9 cellular contexts compared by ENCODE assay signal in genomic region chr10:35339946-35340345, GRCh38. TPM values are rescaled to one million over a fixed set of nuclear protein-coding genes. Genes with fewer than 3 reads are reported as not detected.
DNase-seq lines count a peak whose midpoint lies in the region; ATAC-seq, FAIRE-seq and TF ChIP-seq lines count a peak whose summit lies in the region.
"Had no signal": no experiment of that assay in that cellular context is flagged by ENCODE, and none has a peak within 500 bp of the region (broad histone marks: within the 10 kb centered on the region; RNA-seq: fewer than 3 reads in every experiment).

No MANE protein-coding gene starts in this region.

- H3K27me3 Mint-ChIP-seq in activated naive CD8-positive, alpha-beta T cell, result no peaks in the 10 kb centered on the region

- no peaks in the 10 kb centered on the region for H3K9me3 Mint-ChIP-seq in activated naive CD8-positive, alpha-beta T cell (ENCODE audit: low read depth)

- H3K36me3 ChIP-seq in DND-41 (ENCODE audit: insufficient read depth, low read length) (peaks cover 9% of the 10 kb centered on the region), small intestine (ENCODE audit: control insufficient read depth in 2 of 2, insufficient read depth in 2 of 2, low read length in 2 of 2) (no peaks in the 10 kb centered on the region)
- H3K36me3 ChIP-seq: Peyer's patch had no signal

- ATAC-seq in DND-41 (ENCODE audit: insufficient read depth, low read depth) (no peak), GM19452 (IDR thresholded peaks at IDR 0.05; ENCODE audit: unreplicated experiment) (peak; percentile 43), HG03139 (IDR thresholded peaks at IDR 0.05; ENCODE audit: unreplicated experiment) (peak; percentile 34), sciatic nerve (no peak)

- H4K20me1 ChIP-seq in DND-41 (ENCODE audit: insufficient read depth, low read length), result peaks cover 53% of the 10 kb centered on the region

- no peak overlapping the region for H3K27ac ChIP-seq in DND-41 (ENCODE audit: low read length)
- no peak overlapping the region for H3K27ac ChIP-seq in small intestine (ENCODE audit: low read depth in 1 of 2, low read length in 1 of 2)
- H3K27ac ChIP-seq: Peyer's patch had no signal

- intact Hi-C loops in sciatic nerve (cut with DNase I), result no loop called here

- H3K9me3 ChIP-seq in DND-41 (ENCODE audit: insufficient read depth, low read length, severe bottlenecking) (no peaks in the 10 kb centered on the region), small intestine (ENCODE audit: control insufficient read depth, low read depth) (no peaks in the 10 kb centered on the region)
- H3K9me3 ChIP-seq: Peyer's patch had no signal

- WGBS in small intestine, 3 donors, result 64 to 82% (median 67%) methylated on average over 2 of the region's 2 CpGs

- H3K4me1 Mint-ChIP-seq in activated naive CD8-positive, alpha-beta T cell (ENCODE audit: low read depth), result peaks cover 72% of the 10 kb centered on the region

- no peak for TF ChIP-seq CTCF in DND-41 (IDR thresholded peaks at IDR 0.05; ENCODE audit: borderline replicate concordance, extremely low read depth, low read length, poor library complexity, severe bottlenecking)

- H2AFZ ChIP-seq in DND-41 (ENCODE audit: low read depth, low read length), result no peak overlapping the region

- peak overlapping the region; percentile 74; the same call in 1 of the 2 replicates for H3K4me2 ChIP-seq in DND-41 (ENCODE audit: insufficient read depth, low read length)

- no peak overlapping the region for H3K9ac ChIP-seq in DND-41 (ENCODE audit: low read depth, low read length)

- H3K4me3 ChIP-seq in DND-41 (ENCODE audit: low read depth in 1 of 2, low read length in 2 of 2) (no peak overlapping the region), small intestine (ENCODE audit: low read depth in 1 of 2, low read length in 2 of 2) (no peak overlapping the region)
- H3K4me3 ChIP-seq: Peyer's patch had no signal

- DNase-seq in DND-41, result no peak
- DNase-seq in middle frontal gyrus (ENCODE audit: extremely low spot score, low spot score), result no peak
- DNase-seq in small intestine, result no peak
- DNase-seq in sciatic nerve (ENCODE audit: low spot score), result no peak
- DNase-seq in NCI-H446 treated with DMSO at 0.1 percent for 48 hours (lab: John Stamatoyannopoulos, UW), result no peak
- DNase-seq: Peyer's patch had no signal

- peaks cover 3% of the 10 kb centered on the region for H3K36me3 Mint-ChIP-seq in activated naive CD8-positive, alpha-beta T cell

- H3K4me3 Mint-ChIP-seq in activated naive CD8-positive, alpha-beta T cell, result peak overlapping the region; percentile 92

- peaks cover 49% of the 10 kb centered on the region for H3K4me1 ChIP-seq in DND-41 (ENCODE audit: insufficient read depth, low read length)
- H3K4me1 ChIP-seq in small intestine (ENCODE audit: control insufficient read depth in 2 of 2, insufficient read depth in 1 of 2, low read depth in 1 of 2, low read length in 1 of 2), result peaks cover 0 to 15% of the 10 kb centered on the region in 2 donors

- peak overlapping the region; percentile 91 for H3K27ac Mint-ChIP-seq in activated naive CD8-positive, alpha-beta T cell

- FAIRE-seq in small intestine (lab: Jason Lieb, UNC), result no peak

- H3K27me3 ChIP-seq in DND-41 (ENCODE audit: insufficient read depth, low read length, poor library complexity), result no peaks in the 10 kb centered on the region
- no peaks in the 10 kb centered on the region for H3K27me3 ChIP-seq in small intestine (ENCODE audit: control insufficient read depth in 2 of 2, insufficient read depth in 2 of 2, low read length in 2 of 2)
- H3K27me3 ChIP-seq: Peyer's patch had no signal

- peaks cover 86% of the 10 kb centered on the region for H3K79me2 ChIP-seq in DND-41 (ENCODE audit: insufficient read depth, low read length)

RNA-seq across cellular contexts. Expression of gene CCNY, which starts 3.6 kb away (rescaled TPM):
- polyA plus RNA-seq in small intestine, result 10 to 100 TPM; 26.7 to 35.8 (median 28.9) TPM
- total RNA-seq in sciatic nerve, result 65.3 TPM

Comparison
In these comparisons a context has a peak if more than half of its experiments do, and no peak if none do; other contexts are left out.
1. ATAC-seq: peak in GM19452 (single experiment) and HG03139 (single experiment); none in DND-41 (single experiment) and sciatic nerve (single experiment).